Comparison of ENCODE assay signal across 27 cellular contexts in the genomic region with DNA sequence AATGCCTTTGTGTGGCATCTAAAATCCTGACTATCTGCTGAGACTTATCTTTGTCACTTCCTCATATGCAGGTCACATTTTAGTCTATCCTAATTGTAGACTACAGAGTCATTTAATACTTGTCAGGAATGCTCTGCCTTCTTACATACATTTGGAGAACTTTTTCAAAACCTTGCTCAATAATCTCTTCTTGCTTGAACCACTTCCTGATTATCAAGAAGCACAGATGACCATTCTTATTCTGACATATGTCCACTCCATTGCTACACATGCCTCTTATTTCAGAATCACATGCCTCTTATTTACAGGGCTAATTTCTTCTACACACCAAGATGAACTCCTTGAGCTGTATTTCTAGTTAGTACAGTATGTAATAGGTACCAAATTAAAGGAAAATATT.
"Had no signal": no experiment of that assay in that cellular context is flagged by ENCODE, and none has a peak within 500 bp of the region (broad histone marks: within the 10 kb centered on the region; RNA-seq: fewer than 3 reads in every experiment).

No MANE protein-coding gene starts in this region.

- ATAC-seq: activated CD4-positive, CD25-positive, alpha-beta regulatory T cell treated with anti-CD3 and anti-CD28 coated beads, Interleukin-2, amount 50 U/mL, for 24 hours; activated naive CD8-positive, alpha-beta T cell treated with anti-CD3 and anti-CD28 coated beads, Interleukin-2, amount 50 U/mL, for 24 hours; activated T-cell treated with anti-CD3 and anti-CD28 coated beads, Interleukin-2, amount 50 U/mL, for 4 hours; activated T-helper 17 cell treated with anti-CD3 and anti-CD28 coated beads, Interleukin-2, amount 50 U/mL, for 72 hours; left lung; lower lobe of right lung; natural killer cell treated with Interleukin-12 subunit alpha and Interleukin-12 subunit beta and Interleukin-15 and Interleukin-18, amount 100 ng/mL, for 72 hours; right cardiac atrium; stimulated activated naive B cell treated with anti-CD40 and anti-IgM and Interleukin-4, amounts not matched to agents 10 μg/mL and 1 μg/mL and 100 μg/mL, for 72 hours had no signal

- DNase-seq: activated CD4-positive, alpha-beta memory T cell treated with anti-CD3 and anti-CD28 coated beads, Interleukin-2, amount 10 ng/mL, durations not matched to agents 7 days and 5 days; activated CD4-positive, alpha-beta T cell treated with anti-CD3 and anti-CD28 coated beads for 48 hours; activated gamma-delta T cell treated with Interleukin-2 at 50 U/mL for 16 hours; activated naive CD8-positive, alpha-beta T cell treated with anti-CD3 and anti-CD28 coated beads, Interleukin-2, amount 50 U/mL, for 24 hours; activated T-cell treated with anti-CD3 and anti-CD28 coated beads, Interleukin-2, amount 50 U/mL, for 4 hours; amygdala; central memory CD4-positive, alpha-beta T cell; dermis blood vessel endothelial cell; effector CD4-positive, alpha-beta T cell; foreskin melanocyte; kidney glomerular epithelial cell; left lung; lower lobe of right lung; mesendoderm; posterior cingulate gyrus; right cardiac atrium; stimulated activated CD4-positive, alpha-beta T cell treated with anti-CD3 and anti-CD28 coated beads, Interleukin-15, amount 100 ng/mL, for 24 hours; stimulated activated CD4-positive, alpha-beta T cell treated with anti-CD3 and anti-CD28 coated beads, Interleukin-2, amount 100 ng/mL, for 24 hours; stimulated activated naive B cell treated with anti-CD40 and anti-IgM and Interleukin-4, amounts not matched to agents 10 μg/mL and 1 μg/mL and 100 μg/mL, for 72 hours; T-helper 2 cell; tibial artery; WERI-Rb-1 had no signal

- H3K27me3 Mint-ChIP-seq: activated CD4-positive, alpha-beta memory T cell treated with anti-CD3 and anti-CD28 coated beads, Interleukin-2, amount 10 ng/mL, durations not matched to agents 7 days and 5 days; activated naive CD4-positive, alpha-beta T cell treated with anti-CD3 and anti-CD28 coated beads, Interleukin-2, amount 50 U/mL, for 24 hours; activated naive CD8-positive, alpha-beta T cell treated with anti-CD3 and anti-CD28 coated beads, Interleukin-2, amount 50 U/mL, for 24 hours; activated T-helper 17 cell treated with anti-CD3 and anti-CD28 coated beads, Interleukin-2, amount 50 U/mL, for 72 hours; natural killer cell treated with Interleukin-12 subunit alpha and Interleukin-12 subunit beta and Interleukin-15 and Interleukin-18, amount 100 ng/mL, for 72 hours; stimulated activated naive B cell treated with anti-CD40 and anti-IgM and Interleukin-4, amounts not matched to agents 10 μg/mL and 1 μg/mL and 100 μg/mL, for 72 hours had no signal

- H3K4me1 Mint-ChIP-seq: activated CD4-positive, alpha-beta memory T cell treated with anti-CD3 and anti-CD28 coated beads, Interleukin-2, amount 10 ng/mL, durations not matched to agents 7 days and 5 days; activated naive CD4-positive, alpha-beta T cell treated with anti-CD3 and anti-CD28 coated beads, Interleukin-2, amount 50 U/mL, for 24 hours; activated naive CD8-positive, alpha-beta T cell treated with anti-CD3 and anti-CD28 coated beads, Interleukin-2, amount 50 U/mL, for 24 hours; activated T-helper 17 cell treated with anti-CD3 and anti-CD28 coated beads, Interleukin-2, amount 50 U/mL, for 72 hours; stimulated activated naive B cell treated with anti-CD40 and anti-IgM and Interleukin-4, amounts not matched to agents 10 μg/mL and 1 μg/mL and 100 μg/mL, for 72 hours had no signal

- FAIRE-seq: colon had no signal

- H3K9me3 Mint-ChIP-seq: activated CD4-positive, alpha-beta memory T cell treated with anti-CD3 and anti-CD28 coated beads, Interleukin-2, amount 10 ng/mL, durations not matched to agents 7 days and 5 days; activated naive CD4-positive, alpha-beta T cell treated with anti-CD3 and anti-CD28 coated beads, Interleukin-2, amount 50 U/mL, for 24 hours; activated naive CD8-positive, alpha-beta T cell treated with anti-CD3 and anti-CD28 coated beads, Interleukin-2, amount 50 U/mL, for 24 hours; activated T-cell treated with anti-CD3 and anti-CD28 coated beads, Interleukin-2, amount 50 U/mL, for 4 hours; activated T-helper 17 cell treated with anti-CD3 and anti-CD28 coated beads, Interleukin-2, amount 50 U/mL, for 72 hours; natural killer cell treated with Interleukin-12 subunit alpha and Interleukin-12 subunit beta and Interleukin-15 and Interleukin-18, amount 100 ng/mL, for 72 hours; stimulated activated naive B cell treated with anti-CD40 and anti-IgM and Interleukin-4, amounts not matched to agents 10 μg/mL and 1 μg/mL and 100 μg/mL, for 72 hours had no signal

- H3K27ac Mint-ChIP-seq: activated CD4-positive, alpha-beta memory T cell treated with anti-CD3 and anti-CD28 coated beads, Interleukin-2, amount 10 ng/mL, durations not matched to agents 7 days and 5 days; activated naive CD4-positive, alpha-beta T cell treated with anti-CD3 and anti-CD28 coated beads, Interleukin-2, amount 50 U/mL, for 24 hours; activated naive CD8-positive, alpha-beta T cell treated with anti-CD3 and anti-CD28 coated beads, Interleukin-2, amount 50 U/mL, for 24 hours; activated T-helper 17 cell treated with anti-CD3 and anti-CD28 coated beads, Interleukin-2, amount 50 U/mL, for 72 hours; natural killer cell treated with Interleukin-12 subunit alpha and Interleukin-12 subunit beta and Interleukin-15 and Interleukin-18, amount 100 ng/mL, for 72 hours; stimulated activated naive B cell treated with anti-CD40 and anti-IgM and Interleukin-4, amounts not matched to agents 10 μg/mL and 1 μg/mL and 100 μg/mL, for 72 hours had no signal

- H3K4me3 Mint-ChIP-seq: activated CD4-positive, alpha-beta memory T cell treated with anti-CD3 and anti-CD28 coated beads, Interleukin-2, amount 10 ng/mL, durations not matched to agents 7 days and 5 days; activated naive CD4-positive, alpha-beta T cell treated with anti-CD3 and anti-CD28 coated beads, Interleukin-2, amount 50 U/mL, for 24 hours; activated naive CD8-positive, alpha-beta T cell treated with anti-CD3 and anti-CD28 coated beads, Interleukin-2, amount 50 U/mL, for 24 hours; activated T-cell treated with anti-CD3 and anti-CD28 coated beads, Interleukin-2, amount 50 U/mL, for 4 hours; activated T-helper 17 cell treated with anti-CD3 and anti-CD28 coated beads, Interleukin-2, amount 50 U/mL, for 72 hours; natural killer cell treated with Interleukin-12 subunit alpha and Interleukin-12 subunit beta and Interleukin-15 and Interleukin-18, amount 100 ng/mL, for 72 hours; stimulated activated naive B cell treated with anti-CD40 and anti-IgM and Interleukin-4, amounts not matched to agents 10 μg/mL and 1 μg/mL and 100 μg/mL, for 72 hours had no signal
